In genomic region chr1:164731161-164731747, GRCh38 we compare ENCODE assay signal across 19 cellular contexts.
"Had no signal": no experiment of that assay in that cellular context is flagged by ENCODE, and none has a peak within 500 bp of the region (broad histone marks: within the 10 kb centered on the region; RNA-seq: fewer than 3 reads in every experiment).

No MANE protein-coding gene starts in this region.

- H3K27ac Mint-ChIP-seq: activated CD4-positive, alpha-beta T cell treated with anti-CD3 and anti-CD28 coated beads, Interleukin-2, amount 10 ng/mL, durations not matched to agents 7 days and 5 days; activated CD8-positive, alpha-beta T cell treated with anti-CD3 and anti-CD28 coated beads, Interleukin-2, amount 10 ng/mL, durations not matched to agents 7 days and 5 days; activated naive CD4-positive, alpha-beta T cell treated with anti-CD3 and anti-CD28 coated beads, Interleukin-2, amount 50 U/mL, for 24 hours; natural killer cell treated with Interleukin-12 subunit alpha and Interleukin-12 subunit beta and Interleukin-15 and Interleukin-18, amount 100 ng/mL, for 72 hours had no signal

- H3K9me3 ChIP-seq: ascending aorta, breast epithelium, esophagus squamous epithelium, lower lobe of right lung, tibial artery had no signal

- DNase-seq: activated CD4-positive, alpha-beta T cell treated with anti-CD3 and anti-CD28 coated beads, Interleukin-2, amount 10 ng/mL, durations not matched to agents 7 days and 5 days; activated CD8-positive, alpha-beta T cell treated with anti-CD3 and anti-CD28 coated beads, Interleukin-2, amount 10 ng/mL, durations not matched to agents 7 days and 5 days; activated effector memory CD4-positive, alpha-beta T cell treated with anti-CD3 and anti-CD28 coated beads, Interleukin-2, amount 50 U/mL, for 16 hours; activated T-cell treated with anti-CD3 and anti-CD28 coated beads, Interleukin-2, amount 50 U/mL, for 4 hours; dermis blood vessel endothelial cell; effector memory CD4-positive, alpha-beta T cell; esophagus squamous epithelium; left cardiac atrium; lower lobe of right lung; stimulated activated CD4-positive, alpha-beta T cell treated with anti-CD3 and anti-CD28 coated beads, Interleukin-2, amount 100 ng/mL, for 24 hours; stimulated activated naive CD4-positive, alpha-beta T cell treated with Interleukin-2 at 50 U/mL for 16 hours; substantia nigra; T1000; tibial artery had no signal

- ATAC-seq: activated CD8-positive, alpha-beta T cell treated with anti-CD3 and anti-CD28 coated beads, Interleukin-2, amount 10 ng/mL, durations not matched to agents 7 days and 5 days; activated T-cell treated with anti-CD3 and anti-CD28 coated beads, Interleukin-2, amount 50 U/mL, for 4 hours; lower lobe of right lung; natural killer cell treated with Interleukin-12 subunit alpha and Interleukin-12 subunit beta and Interleukin-15 and Interleukin-18, amount 100 ng/mL, for 72 hours had no signal

- H3K36me3 ChIP-seq: ascending aorta, breast epithelium, esophagus squamous epithelium, lower lobe of right lung, tibial artery had no signal

- H3K4me1 Mint-ChIP-seq: activated CD4-positive, alpha-beta T cell treated with anti-CD3 and anti-CD28 coated beads, Interleukin-2, amount 10 ng/mL, durations not matched to agents 7 days and 5 days; activated naive CD4-positive, alpha-beta T cell treated with anti-CD3 and anti-CD28 coated beads, Interleukin-2, amount 50 U/mL, for 24 hours had no signal

- H3K36me3 Mint-ChIP-seq: activated naive CD4-positive, alpha-beta T cell treated with anti-CD3 and anti-CD28 coated beads, Interleukin-2, amount 50 U/mL, for 24 hours; natural killer cell treated with Interleukin-12 subunit alpha and Interleukin-12 subunit beta and Interleukin-15 and Interleukin-18, amount 100 ng/mL, for 72 hours had no signal

- H3K27me3 ChIP-seq: ascending aorta, breast epithelium, esophagus squamous epithelium, tibial artery had no signal

- H3K4me3 ChIP-seq: ascending aorta, breast epithelium, esophagus squamous epithelium, lower lobe of right lung, tibial artery had no signal

- H3K4me1 ChIP-seq: breast epithelium had no signal

- H3K9me3 Mint-ChIP-seq: activated CD4-positive, alpha-beta T cell treated with anti-CD3 and anti-CD28 coated beads, Interleukin-2, amount 10 ng/mL, durations not matched to agents 7 days and 5 days; activated T-cell treated with anti-CD3 and anti-CD28 coated beads, Interleukin-2, amount 50 U/mL, for 4 hours; natural killer cell treated with Interleukin-12 subunit alpha and Interleukin-12 subunit beta and Interleukin-15 and Interleukin-18, amount 100 ng/mL, for 72 hours had no signal

- H3K27me3 Mint-ChIP-seq: activated CD4-positive, alpha-beta T cell treated with anti-CD3 and anti-CD28 coated beads, Interleukin-2, amount 10 ng/mL, durations not matched to agents 7 days and 5 days had no signal

- H3K4me3 Mint-ChIP-seq: activated CD4-positive, alpha-beta T cell treated with anti-CD3 and anti-CD28 coated beads, Interleukin-2, amount 10 ng/mL, durations not matched to agents 7 days and 5 days; activated CD8-positive, alpha-beta T cell treated with anti-CD3 and anti-CD28 coated beads, Interleukin-2, amount 10 ng/mL, durations not matched to agents 7 days and 5 days; activated naive CD4-positive, alpha-beta T cell treated with anti-CD3 and anti-CD28 coated beads, Interleukin-2, amount 50 U/mL, for 24 hours; activated T-cell treated with anti-CD3 and anti-CD28 coated beads, Interleukin-2, amount 50 U/mL, for 4 hours; natural killer cell treated with Interleukin-12 subunit alpha and Interleukin-12 subunit beta and Interleukin-15 and Interleukin-18, amount 100 ng/mL, for 72 hours had no signal

- H3K27ac ChIP-seq: ascending aorta, breast epithelium, esophagus squamous epithelium, lower lobe of right lung, parathyroid adenoma, tibial artery had no signal
